In the genomic region with DNA sequence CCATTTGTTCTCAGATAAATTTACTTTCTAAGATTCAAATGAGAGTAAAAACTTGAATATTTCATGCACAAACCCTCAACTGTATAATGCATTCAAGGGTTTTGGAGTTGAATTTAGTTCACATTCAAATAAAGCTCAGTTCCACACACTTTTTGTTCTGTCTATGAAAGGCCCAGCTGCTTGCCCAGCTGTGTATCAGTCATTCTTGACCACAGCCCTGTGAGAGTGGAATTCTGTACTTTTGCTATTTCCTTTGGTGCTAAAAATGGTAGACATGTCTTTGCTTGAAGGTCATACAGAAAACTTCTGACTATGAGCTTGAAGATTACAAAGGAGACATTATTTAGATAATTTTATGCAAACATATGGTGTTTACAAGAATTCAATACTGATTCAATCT, we compare ENCODE assay signal across 20 cellular contexts.
DNase-seq lines count a peak whose midpoint lies in the region; ATAC-seq and TF ChIP-seq lines count a peak whose summit lies in the region.
"Had no signal": no experiment of that assay in that cellular context is flagged by ENCODE, and none has a peak within 500 bp of the region (broad histone marks: within the 10 kb centered on the region; RNA-seq: fewer than 3 reads in every experiment).

No MANE protein-coding gene starts in this region.

- H3K36me3 ChIP-seq in SJCRH30, result no peaks in the 10 kb centered on the region
- H3K36me3 ChIP-seq: BLaER1 had no signal

- H3K36me3 Mint-ChIP-seq in progenitor cell of endocrine pancreas (ENCODE audit: insufficient read depth), result no peaks in the 10 kb centered on the region
- H3K36me3 Mint-ChIP-seq: CD14-positive monocyte; CD4-positive, alpha-beta memory T cell; IgD-negative memory B cell had no signal

- ATAC-seq in foreskin keratinocyte (no peak), GM21390 (IDR thresholded peaks at IDR 0.05; ENCODE audit: unreplicated experiment) (no peak)
- ATAC-seq: GM23338, HCT116, HepG2 had no signal

- H3K27me3 ChIP-seq in SJCRH30 (no peaks in the 10 kb centered on the region), foreskin keratinocyte (no peaks in the 10 kb centered on the region)
- H3K27me3 ChIP-seq: BLaER1 had no signal

- H3K9me3 Mint-ChIP-seq in progenitor cell of endocrine pancreas (ENCODE audit: low read depth), result no peaks in the 10 kb centered on the region
- H3K9me3 Mint-ChIP-seq: CD14-positive monocyte; CD4-positive, alpha-beta memory T cell; GM23338; HFFc6; IgD-negative memory B cell had no signal

- H3K27me3 Mint-ChIP-seq in progenitor cell of endocrine pancreas, result no peaks in the 10 kb centered on the region
- H3K27me3 Mint-ChIP-seq: CD4-positive, alpha-beta memory T cell; IgD-negative memory B cell had no signal

- no peaks in the 10 kb centered on the region for H3K9me3 ChIP-seq in SJCRH30 (replicated peaks)
- H3K9me3 ChIP-seq: BLaER1 had no signal

- no peak for TF ChIP-seq CTCF in foreskin keratinocyte (conservative IDR thresholded peaks at IDR 0.05)
- TF ChIP-seq CTCF in progenitor cell of endocrine pancreas (IDR thresholded peaks at IDR 0.05; ENCODE audit: unreplicated experiment), result no peak

- DNase-seq in ELR (ENCODE audit: low read depth) (peak; percentile 10), LHCN-M2 (ENCODE audit: low read depth) (peak; percentile 23), SJCRH30 (peak; percentile 7 to 35), foreskin keratinocyte (peak; percentile 18 to 48), NCI-H1694 treated with DMSO at 0.1 percent for 48 hours (lab: John Stamatoyannopoulos, UW) (no peak), retina (no peak), progenitor cell of endocrine pancreas (ENCODE audit: low spot score, unreplicated experiment) (no peak)
- DNase-seq: 8988T; CD4-positive, alpha-beta memory T cell; DMS153; DMS79 treated with DMSO at 0.1 percent for 48 hours; HFFc6 had no signal

- H3K4me3 Mint-ChIP-seq in progenitor cell of endocrine pancreas (ENCODE audit: low read depth), result no peak overlapping the region
- H3K4me3 Mint-ChIP-seq: CD14-positive monocyte; CD4-positive, alpha-beta memory T cell; GM23338; HFFc6; IgD-negative memory B cell had no signal

- H3K4me3 ChIP-seq in SJCRH30, result no peak overlapping the region
- H3K4me3 ChIP-seq: BLaER1, GM23338 had no signal

- 0 out of 2 replicates have a peak, but pooled peaks cover 3% of the 10 kb centered on the region for H3K4me1 ChIP-seq in SJCRH30
- H3K4me1 ChIP-seq in foreskin keratinocyte, result no peaks in the 10 kb centered on the region
- H3K4me1 ChIP-seq: BLaER1 had no signal

- H3K4me1 Mint-ChIP-seq in progenitor cell of endocrine pancreas (ENCODE audit: low read depth), result no peaks in the 10 kb centered on the region
- H3K4me1 Mint-ChIP-seq: CD14-positive monocyte; CD4-positive, alpha-beta memory T cell; IgD-negative memory B cell had no signal

- H3K27ac Mint-ChIP-seq in progenitor cell of endocrine pancreas, result no peak overlapping the region
- H3K27ac Mint-ChIP-seq: CD14-positive monocyte; CD4-positive, alpha-beta memory T cell; GM23338; HFFc6; IgD-negative memory B cell had no signal

- no peak overlapping the region for H3K27ac ChIP-seq in SJCRH30
- H3K27ac ChIP-seq in foreskin keratinocyte, result no peak overlapping the region
- H3K27ac ChIP-seq: BLaER1, HL-60 had no signal

Comparison
In these comparisons a context has a peak if more than half of its experiments do, and no peak if none do; other contexts are left out.
1. DNase-seq: peak in ELR (single experiment), LHCN-M2 (single experiment), SJCRH30 (2 of 2) and foreskin keratinocyte (2 of 2); none in NCI-H1694 treated with DMSO at 0.1 percent for 48 hours (single experiment), retina (single experiment) and progenitor cell of endocrine pancreas (single experiment).